In genomic region chr1:233679030-233679429, GRCh38 we compare ENCODE assay signal across 17 cellular contexts.
A peak's percentile ranks its signal among the peaks of the same experiment; 100 is the strongest.
DNase-seq lines count a peak whose midpoint lies in the region; ATAC-seq and TF ChIP-seq lines count a peak whose summit lies in the region.
"Had no signal": no experiment of that assay in that cellular context is flagged by ENCODE, and none has a peak within 500 bp of the region (broad histone marks: within the 10 kb centered on the region; RNA-seq: fewer than 3 reads in every experiment).

No MANE protein-coding gene starts in this region.

- no peaks in the 10 kb centered on the region for H4K20me1 ChIP-seq in MM.1S (ENCODE audit: insufficient read depth, low read length)
- H4K20me1 ChIP-seq: BLaER1 treated with 17β-estradiol and CSF1 and Interleukin-3, amounts not matched to agents 10 nM and 100 nM had no signal

- H3K27me3 Mint-ChIP-seq in endodermal cell (ENCODE audit: insufficient read depth) = no peaks in the 10 kb centered on the region

- H3K4me2 ChIP-seq in MM.1S (ENCODE audit: low read depth, low read length) = no peak overlapping the region
- H3K4me2 ChIP-seq: BLaER1 treated with 17β-estradiol and CSF1 and Interleukin-3, amounts not matched to agents 10 nM and 100 nM had no signal

- CTCF ChIA-PET in HEK293T (lab: Yijun Ruan, JAX) = no interaction called here

- intact Hi-C loops in left ventricle myocardium superior (cut with micrococcal nuclease) = no loop called here

- no peak overlapping the region for H2AFZ ChIP-seq in MM.1S (ENCODE audit: low read length)

- no peak overlapping the region for H3K9ac ChIP-seq in endodermal cell (ENCODE audit: extremely low read depth, low read length, poor library complexity, severe bottlenecking)
- no peak overlapping the region for H3K9ac ChIP-seq in MM.1S (ENCODE audit: low read length)
- H3K9ac ChIP-seq: BLaER1 treated with 17β-estradiol and CSF1 and Interleukin-3, amounts not matched to agents 10 nM and 100 nM had no signal

- no peak for TF ChIP-seq CTCF in right atrium auricular region (IDR thresholded peaks at IDR 0.05)
- TF ChIP-seq CTCF in endodermal cell (conservative IDR thresholded peaks at IDR 0.05) = no peak
- TF ChIP-seq CTCF in MM.1S (IDR thresholded peaks at IDR 0.05; ENCODE audit: low read length) = no peak

- H3K27me3 ChIP-seq in right atrium auricular region = no peaks in the 10 kb centered on the region
- H3K27me3 ChIP-seq in endodermal cell (ENCODE audit: control insufficient read depth, insufficient read depth, low read length, poor library complexity, severe bottlenecking) = no peaks in the 10 kb centered on the region
- H3K27me3 ChIP-seq in MM.1S (replicated peaks; ENCODE audit: insufficient read depth, low read length) = no peaks in the 10 kb centered on the region
- H3K27me3 ChIP-seq: BLaER1 treated with 17β-estradiol and CSF1 and Interleukin-3, amounts not matched to agents 10 nM and 100 nM; SJSA1 had no signal

- H3K9me2 ChIP-seq in MM.1S (replicated peaks; ENCODE audit: insufficient read depth, low read length) = no peaks in the 10 kb centered on the region

- DNase-seq in right atrium auricular region (ENCODE audit: low spot score) = no peak
- DNase-seq in left ventricle myocardium superior = no peak
- DNase-seq in HEK293T (ENCODE audit: extremely low spot score) = peak; percentile 34
- DNase-seq in endodermal cell = no peak
- DNase-seq in stimulated activated CD8-positive, alpha-beta memory T cell treated with anti-CD3 and anti-CD28 coated beads, Interleukin-4, amount 100 ng/mL, for 48 hours = no peak
- DNase-seq in MM.1S = no peak
- DNase-seq: CD8-positive, alpha-beta memory T cell; DMS79 treated with DMSO at 0.1 percent for 48 hours; MV-4-11; NCI-H1694 treated with DMSO at 0.1 percent for 48 hours; NCI-H446 treated with DMSO at 0.1 percent for 48 hours had no signal

- no peak for ATAC-seq in left ventricle myocardium superior
- no peak for ATAC-seq in HG02870 (IDR thresholded peaks at IDR 0.05; ENCODE audit: unreplicated experiment)
- ATAC-seq: K562 had no signal

- H3K27ac ChIP-seq in right atrium auricular region (peak overlapping the region; percentile 80 to 93), endodermal cell (ENCODE audit: low read depth, low read length) (no peak overlapping the region), MM.1S (ENCODE audit: low read length) (no peak overlapping the region)
- H3K27ac ChIP-seq: BLaER1 treated with 17β-estradiol and CSF1 and Interleukin-3, amounts not matched to agents 10 nM and 100 nM; SJSA1 had no signal

- H3K9me3 ChIP-seq in right atrium auricular region (no peaks in the 10 kb centered on the region), endodermal cell (ENCODE audit: control insufficient read depth, low read length) (peaks cover 48% of the 10 kb centered on the region), MM.1S (replicated peaks; ENCODE audit: insufficient read depth, low read length) (no peaks in the 10 kb centered on the region)
- H3K9me3 ChIP-seq: HAP-1, SJSA1 had no signal

- peaks cover 61% of the 10 kb centered on the region for H3K4me1 Mint-ChIP-seq in endodermal cell
- H3K4me1 Mint-ChIP-seq: CD8-positive, alpha-beta memory T cell had no signal

- H3K27ac Mint-ChIP-seq in endodermal cell = peak overlapping the region; percentile 56
- H3K27ac Mint-ChIP-seq: CD8-positive, alpha-beta memory T cell; T-helper 1 cell treated with Interleukin-12 subunit alpha and Interleukin-12 subunit beta and Interleukin-4 antibody, amounts not matched to agents 30 μg/mL and 1 μg/mL, for 36 hours had no signal

- 96 to 100% methylated on average over 6 of the region's 6 CpGs for WGBS in endodermal cell (ENCODE audit: insufficient coverage in 1 of 2, insufficient read length in 1 of 2), 2 experiments

- peaks cover 19% of the 10 kb centered on the region for H3K9me3 Mint-ChIP-seq in endodermal cell
- H3K9me3 Mint-ChIP-seq: T-helper 1 cell treated with Interleukin-12 subunit alpha and Interleukin-12 subunit beta and Interleukin-4 antibody, amounts not matched to agents 30 μg/mL and 1 μg/mL, for 36 hours had no signal

- H3K36me3 ChIP-seq in right atrium auricular region (no peaks in the 10 kb centered on the region), endodermal cell (ENCODE audit: control insufficient read depth, insufficient read depth, low read length) (peaks cover 29% of the 10 kb centered on the region), MM.1S (replicated peaks; ENCODE audit: insufficient read depth, low read length) (no peaks in the 10 kb centered on the region)
- H3K36me3 ChIP-seq: BLaER1 treated with 17β-estradiol and CSF1 and Interleukin-3, amounts not matched to agents 10 nM and 100 nM; HAP-1; SJSA1 had no signal

- H3K4me3 Mint-ChIP-seq in endodermal cell = no peak overlapping the region
- H3K4me3 Mint-ChIP-seq: CD8-positive, alpha-beta memory T cell; T-helper 1 cell treated with Interleukin-12 subunit alpha and Interleukin-12 subunit beta and Interleukin-4 antibody, amounts not matched to agents 30 μg/mL and 1 μg/mL, for 36 hours had no signal

- peaks cover 65% of the 10 kb centered on the region for H3K36me3 Mint-ChIP-seq in endodermal cell (ENCODE audit: low read depth)
- H3K36me3 Mint-ChIP-seq: CD8-positive, alpha-beta memory T cell had no signal

- POLR2A ChIA-PET in HEK293T (lab: Yijun Ruan, JAX) = no interaction called here

- H3K4me1 ChIP-seq in right atrium auricular region (peaks cover 0 to 3% of the 10 kb centered on the region in 2 donors), endodermal cell (ENCODE audit: control insufficient read depth, insufficient read depth, low read length) (peaks cover 13% of the 10 kb centered on the region), MM.1S (ENCODE audit: low read length) (no peaks in the 10 kb centered on the region; the same call in 1 of the 2 replicates)
- H3K4me1 ChIP-seq: HAP-1, SJSA1 had no signal

- no peak overlapping the region for H3K4me3 ChIP-seq in right atrium auricular region
- H3K4me3 ChIP-seq in endodermal cell (ENCODE audit: low read length) = peak overlapping the region; percentile 20
- no peak overlapping the region for H3K4me3 ChIP-seq in MM.1S (ENCODE audit: low read length)
- H3K4me3 ChIP-seq: BLaER1 treated with 17β-estradiol and CSF1 and Interleukin-3, amounts not matched to agents 10 nM and 100 nM; HAP-1; K562; SJSA1 had no signal

- no peaks in the 10 kb centered on the region for H3F3A ChIP-seq in MM.1S (ENCODE audit: insufficient read depth, low read length)

- no peaks in the 10 kb centered on the region for H3K79me2 ChIP-seq in MM.1S (ENCODE audit: low read length)

TF ChIP-seq in HEK293T, 16 proteins besides CTCF, POLR2A, EP300 and RAD21:
- TF ChIP-seq SP1 (IDR thresholded peaks at IDR 0.05) (no peak), FOXA1 (IDR thresholded peaks at IDR 0.05) (no peak), PKNOX1 (IDR thresholded peaks at IDR 0.05) (peak; percentile 93)

Comparison
In these comparisons a context has a peak if more than half of its experiments do, and no peak if none do; other contexts are left out.
1. H3K27ac ChIP-seq: peak in right atrium auricular region (2 of 2); none in endodermal cell (single experiment) and MM.1S (single experiment).